29 cellular contexts compared by ENCODE assay signal in genomic region chr11:88623536-88623935, GRCh38.
"Had no signal": no experiment of that assay in that cellular context is flagged by ENCODE, and none has a peak within 500 bp of the region (broad histone marks: within the 10 kb centered on the region; RNA-seq: fewer than 3 reads in every experiment).

No MANE protein-coding gene starts in this region.

- H3K4me1 ChIP-seq: esophagus muscularis mucosa, foreskin keratinocyte, pancreas, psoas muscle, sigmoid colon, suprapubic skin, tibial artery, upper lobe of right lung had no signal

- H3K4me3 Mint-ChIP-seq: activated B cell treated with CpG ODN at 0.5 μM for 24 hours; activated CD8-positive, alpha-beta T cell treated with anti-CD3 and anti-CD28 coated beads for 36 hours; activated naive CD4-positive, alpha-beta T cell treated with anti-CD3 and anti-CD28 coated beads, Interleukin-2, amount 50 U/mL, for 24 hours; activated naive CD8-positive, alpha-beta T cell treated with anti-CD3 and anti-CD28 coated beads, Interleukin-2, amount 50 U/mL, for 24 hours; activated T-cell treated with anti-CD3 and anti-CD28 coated beads, Interleukin-2, amount 50 U/mL, for 4 hours; activated T-helper 17 cell treated with anti-CD3 and anti-CD28 coated beads, Interleukin-2, amount 50 U/mL, for 72 hours; immature natural killer cell; naive thymus-derived CD4-positive, alpha-beta T cell; stimulated activated naive B cell treated with anti-CD40 and anti-IgM and Interleukin-4, amounts not matched to agents 10 μg/mL and 1 μg/mL and 100 μg/mL, for 72 hours; T-helper 2 cell treated with Interferon-gamma antibody and Interleukin-4, amounts not matched to agents 5 μg/mL and 100 μg/mL, for 36 hours had no signal

- H3K27me3 ChIP-seq: brain microvascular endothelial cell, esophagus muscularis mucosa, heart left ventricle, pancreas, sigmoid colon, suprapubic skin, tibial artery, upper lobe of right lung had no signal

- H3K9me3 ChIP-seq: esophagus muscularis mucosa, heart left ventricle, pancreas, psoas muscle, sigmoid colon, suprapubic skin, tibial artery, upper lobe of right lung had no signal

- H3K4me3 ChIP-seq: esophagus muscularis mucosa, heart left ventricle, pancreas, psoas muscle, sigmoid colon, smooth muscle cell, suprapubic skin, tibial artery, upper lobe of right lung had no signal

- H3K27ac Mint-ChIP-seq: activated B cell treated with CpG ODN at 0.5 μM for 24 hours; activated CD8-positive, alpha-beta T cell treated with anti-CD3 and anti-CD28 coated beads for 36 hours; activated naive CD4-positive, alpha-beta T cell treated with anti-CD3 and anti-CD28 coated beads, Interleukin-2, amount 50 U/mL, for 24 hours; activated naive CD8-positive, alpha-beta T cell treated with anti-CD3 and anti-CD28 coated beads, Interleukin-2, amount 50 U/mL, for 24 hours; activated T-helper 17 cell treated with anti-CD3 and anti-CD28 coated beads, Interleukin-2, amount 50 U/mL, for 72 hours; immature natural killer cell; naive thymus-derived CD4-positive, alpha-beta T cell; stimulated activated naive B cell treated with anti-CD40 and anti-IgM and Interleukin-4, amounts not matched to agents 10 μg/mL and 1 μg/mL and 100 μg/mL, for 72 hours; T-helper 2 cell treated with Interferon-gamma antibody and Interleukin-4, amounts not matched to agents 5 μg/mL and 100 μg/mL, for 36 hours had no signal

- H3K4me2 ChIP-seq: smooth muscle cell had no signal

- H3K4me1 Mint-ChIP-seq: activated B cell treated with CpG ODN at 0.5 μM for 24 hours; activated naive CD4-positive, alpha-beta T cell treated with anti-CD3 and anti-CD28 coated beads, Interleukin-2, amount 50 U/mL, for 24 hours; activated naive CD8-positive, alpha-beta T cell treated with anti-CD3 and anti-CD28 coated beads, Interleukin-2, amount 50 U/mL, for 24 hours; activated T-helper 17 cell treated with anti-CD3 and anti-CD28 coated beads, Interleukin-2, amount 50 U/mL, for 72 hours; immature natural killer cell; naive thymus-derived CD4-positive, alpha-beta T cell; stimulated activated naive B cell treated with anti-CD40 and anti-IgM and Interleukin-4, amounts not matched to agents 10 μg/mL and 1 μg/mL and 100 μg/mL, for 72 hours had no signal

- ATAC-seq: activated CD8-positive, alpha-beta T cell treated with anti-CD3 and anti-CD28 coated beads for 36 hours; activated naive CD8-positive, alpha-beta T cell treated with anti-CD3 and anti-CD28 coated beads, Interleukin-2, amount 50 U/mL, for 24 hours; activated T-cell treated with anti-CD3 and anti-CD28 coated beads, Interleukin-2, amount 50 U/mL, for 4 hours; activated T-helper 17 cell treated with anti-CD3 and anti-CD28 coated beads, Interleukin-2, amount 50 U/mL, for 72 hours; foreskin keratinocyte; heart left ventricle; left colon; naive thymus-derived CD4-positive, alpha-beta T cell; pancreas; psoas muscle; stimulated activated naive B cell treated with anti-CD40 and anti-IgM and Interleukin-4, amounts not matched to agents 10 μg/mL and 1 μg/mL and 100 μg/mL, for 72 hours; upper lobe of right lung had no signal

- H3K27me3 Mint-ChIP-seq: activated B cell treated with CpG ODN at 0.5 μM for 24 hours; activated CD8-positive, alpha-beta T cell treated with anti-CD3 and anti-CD28 coated beads for 36 hours; activated naive CD8-positive, alpha-beta T cell treated with anti-CD3 and anti-CD28 coated beads, Interleukin-2, amount 50 U/mL, for 24 hours; activated T-helper 17 cell treated with anti-CD3 and anti-CD28 coated beads, Interleukin-2, amount 50 U/mL, for 72 hours; naive thymus-derived CD4-positive, alpha-beta T cell; stimulated activated naive B cell treated with anti-CD40 and anti-IgM and Interleukin-4, amounts not matched to agents 10 μg/mL and 1 μg/mL and 100 μg/mL, for 72 hours had no signal

- H3K9me3 Mint-ChIP-seq: activated B cell treated with CpG ODN at 0.5 μM for 24 hours; activated CD8-positive, alpha-beta T cell treated with anti-CD3 and anti-CD28 coated beads for 36 hours; activated naive CD4-positive, alpha-beta T cell treated with anti-CD3 and anti-CD28 coated beads, Interleukin-2, amount 50 U/mL, for 24 hours; activated naive CD8-positive, alpha-beta T cell treated with anti-CD3 and anti-CD28 coated beads, Interleukin-2, amount 50 U/mL, for 24 hours; activated T-cell treated with anti-CD3 and anti-CD28 coated beads, Interleukin-2, amount 50 U/mL, for 4 hours; activated T-helper 17 cell treated with anti-CD3 and anti-CD28 coated beads, Interleukin-2, amount 50 U/mL, for 72 hours; immature natural killer cell; stimulated activated naive B cell treated with anti-CD40 and anti-IgM and Interleukin-4, amounts not matched to agents 10 μg/mL and 1 μg/mL and 100 μg/mL, for 72 hours; T-helper 2 cell treated with Interferon-gamma antibody and Interleukin-4, amounts not matched to agents 5 μg/mL and 100 μg/mL, for 36 hours had no signal

- DNase-seq: activated B cell treated with CpG ODN at 0.5 μM for 24 hours; activated CD4-positive, alpha-beta T cell treated with anti-CD3 and anti-CD28 coated beads, Interleukin-2, amount 50 U/mL, for 1 hour; activated CD8-positive, alpha-beta T cell treated with anti-CD3 and anti-CD28 coated beads for 36 hours; activated naive CD8-positive, alpha-beta T cell treated with anti-CD3 and anti-CD28 coated beads, Interleukin-2, amount 50 U/mL, for 24 hours; activated T-cell treated with anti-CD3 and anti-CD28 coated beads, Interleukin-2, amount 50 U/mL, for 4 hours; amygdala; brain microvascular endothelial cell; foreskin keratinocyte; hypothalamus; immature natural killer cell; kidney; left colon; midbrain; naive thymus-derived CD4-positive, alpha-beta T cell; pancreas; psoas muscle; sigmoid colon; stimulated activated CD4-positive, alpha-beta T cell treated with anti-CD3 and anti-CD28 coated beads, Interleukin-1b, Interleukin-23, amount 100 ng/mL, for 48 hours; stimulated activated naive B cell treated with anti-CD40 and anti-IgM and Interleukin-4, amounts not matched to agents 10 μg/mL and 1 μg/mL and 100 μg/mL, for 72 hours; T-helper 1 cell; tibial artery; upper lobe of right lung had no signal

- H3K27ac ChIP-seq: brain microvascular endothelial cell, esophagus muscularis mucosa, foreskin keratinocyte, heart left ventricle, pancreas, psoas muscle, sigmoid colon, suprapubic skin, tibial artery, upper lobe of right lung had no signal

- FAIRE-seq: kidney, pancreas had no signal

- H3K36me3 ChIP-seq: brain microvascular endothelial cell, esophagus muscularis mucosa, heart left ventricle, pancreas, sigmoid colon, suprapubic skin, tibial artery, upper lobe of right lung had no signal

- H3K36me3 Mint-ChIP-seq: activated naive CD4-positive, alpha-beta T cell treated with anti-CD3 and anti-CD28 coated beads, Interleukin-2, amount 50 U/mL, for 24 hours; immature natural killer cell; naive thymus-derived CD4-positive, alpha-beta T cell; stimulated activated naive B cell treated with anti-CD40 and anti-IgM and Interleukin-4, amounts not matched to agents 10 μg/mL and 1 μg/mL and 100 μg/mL, for 72 hours had no signal
